Comparison of ENCODE assay signal across 1 cellular context in genomic region chr16:24497405-24497804, GRCh38.
TF ChIP-seq lines count a peak whose summit lies in the region.

No MANE protein-coding gene starts in this region.

TF ChIP-seq in WTC11, 78 proteins besides CTCF, POLR2A, EP300 and RAD21 (continued from another document):
- no peak for TF ChIP-seq E2F5 (CRISPR knock-in tag; IDR thresholded peaks at IDR 0.05)
- no peak for TF ChIP-seq USF1 (CRISPR knock-in tag; IDR thresholded peaks at IDR 0.05)
- no peak for TF ChIP-seq CBFB (CRISPR knock-in tag; IDR thresholded peaks at IDR 0.05; ENCODE audit: low read depth)
